Comparison of ENCODE assay signal across 32 cellular contexts in genomic region chr17:6297960-6298359, GRCh38.
"Had no signal": no experiment of that assay in that cellular context is flagged by ENCODE, and none has a peak within 500 bp of the region (broad histone marks: within the 10 kb centered on the region; RNA-seq: fewer than 3 reads in every experiment).

No MANE protein-coding gene starts in this region.

- H3K27me3 ChIP-seq: adrenal gland, body of pancreas, foreskin keratinocyte had no signal

- H3K4me3 ChIP-seq: adrenal gland, body of pancreas, esophagus muscularis mucosa, gastrocnemius medialis had no signal

- H3K4me1 ChIP-seq: adrenal gland, body of pancreas, esophagus muscularis mucosa, foreskin keratinocyte, gastrocnemius medialis had no signal

- H3K27ac ChIP-seq: adrenal gland, body of pancreas, esophagus muscularis mucosa, foreskin keratinocyte, gastrocnemius medialis, WERI-Rb-1 had no signal

- ATAC-seq: activated CD4-positive, CD25-positive, alpha-beta regulatory T cell treated with anti-CD3 and anti-CD28 coated beads, Interleukin-2, amount 50 U/mL, for 24 hours; activated CD8-positive, alpha-beta T cell treated with anti-CD3 and anti-CD28 coated beads for 36 hours; activated naive CD8-positive, alpha-beta T cell treated with anti-CD3 and anti-CD28 coated beads, Interleukin-2, amount 50 U/mL, for 24 hours; activated T-cell treated with anti-CD3 and anti-CD28 coated beads, Interleukin-2, amount 50 U/mL, for 4 hours; activated T-helper 17 cell treated with anti-CD3 and anti-CD28 coated beads, Interleukin-2, amount 50 U/mL, for 72 hours; body of pancreas; effector memory CD8-positive, alpha-beta T cell; foreskin keratinocyte; gastrocnemius medialis; T-helper 17 cell had no signal

- H3K9me3 ChIP-seq: adrenal gland, body of pancreas, esophagus muscularis mucosa, gastrocnemius medialis had no signal

- H3K36me3 ChIP-seq: adrenal gland, esophagus muscularis mucosa, gastrocnemius medialis, WERI-Rb-1 had no signal

- DNase-seq: activated B cell treated with CpG ODN at 0.5 μM for 24 hours; activated CD4-positive, alpha-beta T cell treated with anti-CD3 and anti-CD28 coated beads for 48 hours; activated CD4-positive, alpha-beta T cell treated with anti-CD3 and anti-CD28 coated beads, Interleukin-2, amount 50 U/mL, for 1 hour; activated CD4-positive, alpha-beta T cell treated with anti-CD3 and anti-CD28 coated beads, Interleukin-2, amount 50 U/mL, for 48 hours; activated CD8-positive, alpha-beta memory T cell treated with anti-CD3 and anti-CD28 coated beads for 24 hours; activated CD8-positive, alpha-beta T cell treated with anti-CD3 and anti-CD28 coated beads for 36 hours; activated effector memory CD4-positive, alpha-beta T cell treated with Interleukin-2 at 50 U/mL for 16 hours; activated gamma-delta T cell treated with Interleukin-2 at 50 U/mL for 16 hours; activated naive CD4-positive, alpha-beta T cell treated with anti-CD3 and anti-CD28 coated beads for 36 hours; activated naive CD8-positive, alpha-beta T cell treated with anti-CD3 and anti-CD28 coated beads for 36 hours; activated naive CD8-positive, alpha-beta T cell treated with anti-CD3 and anti-CD28 coated beads, Interleukin-2, amount 50 U/mL, for 24 hours; activated T-cell treated with anti-CD3 and anti-CD28 coated beads, Interleukin-2, amount 50 U/mL, for 4 hours; adrenal gland; amygdala; aorta; body of pancreas; caudate nucleus; cortex of kidney; dermis blood vessel endothelial cell; effector CD4-positive, alpha-beta T cell; effector memory CD8-positive, alpha-beta T cell; erythroblast; foreskin keratinocyte; gastrocnemius medialis; glutamatergic neuron; T-helper 1 cell; T-helper 17 cell; T1000; WERI-Rb-1 had no signal
